9 cellular contexts compared by ENCODE assay signal in the genomic region with DNA sequence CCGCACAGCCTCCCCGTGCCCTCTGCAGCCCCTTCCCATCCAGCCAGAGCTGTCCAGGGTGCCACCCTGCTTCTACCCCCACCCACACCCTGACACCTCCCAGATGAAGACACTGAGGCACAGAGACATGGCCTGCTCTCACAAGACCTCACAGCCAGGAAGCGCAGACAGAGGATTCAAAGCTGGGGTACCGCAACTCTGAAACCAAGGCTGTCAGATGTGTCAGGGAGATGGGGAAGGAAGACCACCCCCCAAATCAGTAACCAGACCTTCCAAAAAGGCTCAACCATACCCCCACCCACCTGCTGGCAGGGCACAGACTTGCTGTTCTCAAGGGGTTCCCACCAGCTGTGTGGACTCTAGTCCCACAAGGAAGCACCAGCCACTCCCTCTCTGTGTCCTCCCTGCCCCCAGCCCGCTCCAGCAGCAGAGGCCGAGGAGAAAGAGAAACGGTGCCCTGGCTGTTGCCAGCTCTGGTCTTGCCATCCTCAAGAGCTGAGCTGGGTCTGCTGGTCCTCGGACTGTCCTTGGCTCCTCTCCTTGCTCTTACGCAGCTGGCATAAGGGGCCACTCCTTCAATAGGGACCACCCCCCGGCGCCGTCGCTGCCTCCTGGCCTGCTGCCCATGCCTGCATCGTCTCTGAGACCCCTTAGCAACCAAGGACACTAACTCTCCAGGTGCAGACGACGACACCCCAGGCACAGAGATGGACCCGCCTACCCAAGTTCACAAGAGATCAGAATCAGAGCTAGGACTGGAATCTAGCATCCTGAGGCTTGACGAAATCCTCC. TPM values are rescaled to one million over a fixed set of nuclear protein-coding genes. Genes with fewer than 3 reads are reported as not detected.
DNase-seq lines count a peak whose midpoint lies in the region; ATAC-seq and TF ChIP-seq lines count a peak whose summit lies in the region.
"Had no signal": no experiment of that assay in that cellular context is flagged by ENCODE, and none has a peak within 500 bp of the region (broad histone marks: within the 10 kb centered on the region; RNA-seq: fewer than 3 reads in every experiment).

No MANE protein-coding gene starts in this region.

- ATAC-seq in HG02610 (IDR thresholded peaks at IDR 0.05; ENCODE audit: unreplicated experiment) (no peak), GM18519 (IDR thresholded peaks at IDR 0.05; ENCODE audit: low FRiP score, unreplicated experiment) (no peak)

- intact Hi-C loops in esophagus squamous epithelium (cut with DNase I) = no loop called here

- peak overlapping the region; percentile 74 for H2AFZ ChIP-seq in osteoblast (ENCODE audit: low read length)

- no peaks in the 10 kb centered on the region for H3K27me3 ChIP-seq in esophagus squamous epithelium
- H3K27me3 ChIP-seq in osteoblast (ENCODE audit: insufficient read depth, low read length) = no peaks in the 10 kb centered on the region

- H4K20me1 ChIP-seq in osteoblast (ENCODE audit: insufficient read depth, low read length) = no peaks in the 10 kb centered on the region

- WGBS in esophagus squamous epithelium, 2 donors = 4 to 52% methylated on average over 8 to 10 of the region's 18 CpGs

- peak in 1 of 4 donors; percentile 47 for TF ChIP-seq POLR2A in esophagus squamous epithelium (IDR thresholded peaks at IDR 0.05)

- no peak for TF ChIP-seq CTCF in GM12864 (IDR thresholded peaks at IDR 0.05; ENCODE audit: low read depth, low read length, missing control alignments)
- no peak for TF ChIP-seq CTCF in esophagus squamous epithelium (IDR thresholded peaks at IDR 0.05)
- TF ChIP-seq CTCF in osteoblast (IDR thresholded peaks at IDR 0.05; ENCODE audit: extremely low read depth, low read depth, low read length) = no peak

- H3K27ac ChIP-seq in SK-N-MC (no peak overlapping the region), esophagus squamous epithelium (peak overlapping the region; percentile 72 to 95 (median 90)), osteoblast (ENCODE audit: low read depth, low read length) (peak overlapping the region; percentile 45)

- H3K9me3 ChIP-seq in SK-N-MC (ENCODE audit: low read depth, low read length) (no peaks in the 10 kb centered on the region), esophagus squamous epithelium (no peaks in the 10 kb centered on the region), osteoblast (ENCODE audit: low read depth, low read length) (no peaks in the 10 kb centered on the region)

- peaks cover 39% of the 10 kb centered on the region for H3K79me2 ChIP-seq in osteoblast (ENCODE audit: insufficient read depth, low read length)

- H3K4me3 ChIP-seq in GM12864 (ENCODE audit: low read depth, low read length) (peak overlapping the region; percentile 72), SK-N-MC (peak overlapping the region; percentile 45; the same call in 1 of the 2 replicates), esophagus squamous epithelium (peak overlapping the region; percentile 23 to 69 (median 54)), osteoblast (ENCODE audit: insufficient read depth, low read length) (peak overlapping the region; percentile 73)

- no peak overlapping the region for H3K9ac ChIP-seq in SK-N-MC (ENCODE audit: insufficient read length)

- H3K36me3 ChIP-seq in SK-N-MC (ENCODE audit: insufficient read depth, low read length) = peaks cover 6% of the 10 kb centered on the region; the same call in 1 of the 2 replicates
- no peaks in the 10 kb centered on the region for H3K36me3 ChIP-seq in esophagus squamous epithelium
- no peaks in the 10 kb centered on the region for H3K36me3 ChIP-seq in osteoblast (ENCODE audit: insufficient read depth, low read length)

- peaks cover 37 to 93% (median 63%) of the 10 kb centered on the region in 3 donors for H3K4me1 ChIP-seq in esophagus squamous epithelium
- peaks cover 53% of the 10 kb centered on the region for H3K4me1 ChIP-seq in osteoblast (ENCODE audit: insufficient read depth, low read length)

- H3K4me2 ChIP-seq in osteoblast (ENCODE audit: insufficient read depth, low read length) = peak overlapping the region; percentile 80

- DNase-seq in GM12864 (ENCODE audit: low read depth) (no peak), SK-N-MC (ENCODE audit: low read depth, low spot score) (no peak), esophagus squamous epithelium (lab: John Stamatoyannopoulos, UW) (no peak), osteoblast (ENCODE audit: insufficient read length, low spot score, missing footprints) (peak; percentile 82), NCI-H2081 treated with DMSO at 0.1 percent for 48 hours (lab: John Stamatoyannopoulos, UW) (no peak), NCI-H748 (lab: John Stamatoyannopoulos, UW; ENCODE audit: unreplicated experiment) (no peak)

RNA-seq across cellular contexts. Expression of gene AKNA, which starts 0.7 kb away (rescaled TPM):
- 10 to 100 TPM in 1 of 4 donors, 1 to 10 TPM in 3; 6.1 to 25.0 (median 7.6) TPM for total RNA-seq in esophagus squamous epithelium
- 24.8 and 27.9 TPM in 2 replicates for total RNA-seq in osteoblast

RNA-seq across cellular contexts. Expression of gene ORM2, which starts 57.4 kb away (rescaled TPM):
- total RNA-seq in esophagus squamous epithelium = not detected
- not detected in 2 replicates for total RNA-seq in osteoblast
- total RNA-seq: T-helper 1 cell treated with Interleukin-12 subunit alpha and Interleukin-12 subunit beta and Interleukin-4 antibody, amounts not matched to agents 30 ng/mL and 1 ng/mL, for 36 hours had no signal
